In the genomic region with DNA sequence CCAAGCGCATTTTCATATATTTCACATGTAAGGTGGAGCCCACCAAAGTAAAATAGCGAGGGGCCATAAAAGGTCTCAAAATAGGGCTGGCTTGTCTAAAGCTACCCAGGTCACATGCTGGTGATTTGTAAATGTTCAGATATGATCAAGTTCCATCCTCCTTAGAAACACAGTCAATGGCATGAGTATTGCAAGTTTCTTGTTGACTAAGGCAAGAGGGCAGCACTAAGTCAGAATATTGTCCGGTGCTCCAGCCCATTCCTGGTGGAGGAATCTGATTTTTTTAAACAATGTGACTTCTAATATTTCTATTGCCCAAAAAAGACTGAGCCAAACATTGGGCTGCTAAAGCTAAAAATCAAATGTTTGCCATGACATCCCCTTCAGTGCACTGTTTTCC, we compare ENCODE assay signal across 21 cellular contexts.
A peak's percentile ranks its signal among the peaks of the same experiment; 100 is the strongest.
DNase-seq lines count a peak whose midpoint lies in the region; ATAC-seq and TF ChIP-seq lines count a peak whose summit lies in the region.
"Had no signal": no experiment of that assay in that cellular context is flagged by ENCODE, and none has a peak within 500 bp of the region (broad histone marks: within the 10 kb centered on the region; RNA-seq: fewer than 3 reads in every experiment).

No MANE protein-coding gene starts in this region.

- BruUV-seq in PC-3 (replicated peaks; lab: Mats Ljungman, UMichigan) = no TSS peak

- H2AFZ ChIP-seq in PC-3 (ENCODE audit: low read length) = no peak overlapping the region

- CTCF ChIA-PET in PC-3 (lab: Charles Lee) = no interaction called here

- H3K9ac ChIP-seq in PC-3 (ENCODE audit: low read length) = no peak overlapping the region
- H3K9ac ChIP-seq: BLaER1 had no signal

- peaks cover 51% of the 10 kb centered on the region for H3K36me3 Mint-ChIP-seq in nephron progenitor cell (ENCODE audit: low read depth)
- H3K36me3 Mint-ChIP-seq: CD14-positive monocyte; CD4-positive, alpha-beta memory T cell; CD4-positive, CD25-positive, alpha-beta regulatory T cell; CD8-positive, alpha-beta memory T cell had no signal

- DNase-seq in DMS53 (lab: John Stamatoyannopoulos, UW) = peak; percentile 33
- no peak for DNase-seq in DMS53 treated with DMSO at 0.1 percent for 48 hours (lab: John Stamatoyannopoulos, UW; ENCODE audit: unreplicated experiment)
- DNase-seq in PC-3 = no peak
- no peak for DNase-seq in nephron progenitor cell
- no peak for DNase-seq in T-helper 2 cell
- DNase-seq in NCI-H2171 treated with DMSO at 0.1 percent for 48 hours (lab: John Stamatoyannopoulos, UW) = no peak
- DNase-seq: 8988T; ACHN; BE2C; C1 segment of cervical spinal cord; Calu3; CD4-positive, alpha-beta memory T cell; CD4-positive, CD25-positive, alpha-beta regulatory T cell; CD8-positive, alpha-beta memory T cell; COR-L47; DMS79 treated with DMSO at 0.1 percent for 48 hours; GF-D8 had no signal

- POLR2A ChIA-PET in PC-3 (lab: Charles Lee; ENCODE audit: unreplicated experiment) = no interaction called here

- no peaks in the 10 kb centered on the region for H3K79me2 ChIP-seq in PC-3 (ENCODE audit: low read length)

- H3K27me3 Mint-ChIP-seq in nephron progenitor cell (ENCODE audit: low read depth, poor library complexity) = no peaks in the 10 kb centered on the region
- H3K27me3 Mint-ChIP-seq: CD4-positive, alpha-beta memory T cell; CD4-positive, CD25-positive, alpha-beta regulatory T cell had no signal

- H3K4me3 ChIP-seq in PC-3 (ENCODE audit: low read length) = no peak overlapping the region
- H3K4me3 ChIP-seq: BLaER1 had no signal

- no peaks in the 10 kb centered on the region for H3F3A ChIP-seq in PC-3 (ENCODE audit: low read length, unreplicated experiment)

- peak overlapping the region; percentile 39 for H3K27ac Mint-ChIP-seq in nephron progenitor cell
- H3K27ac Mint-ChIP-seq: CD14-positive monocyte; CD4-positive, alpha-beta memory T cell; CD4-positive, CD25-positive, alpha-beta regulatory T cell; CD8-positive, alpha-beta memory T cell had no signal

- no peak for ATAC-seq in PC-3
- ATAC-seq in HG02623 (IDR thresholded peaks at IDR 0.05; ENCODE audit: unreplicated experiment) = no peak

- no peaks in the 10 kb centered on the region for H3K4me1 Mint-ChIP-seq in nephron progenitor cell
- H3K4me1 Mint-ChIP-seq: CD14-positive monocyte; CD4-positive, alpha-beta memory T cell; CD4-positive, CD25-positive, alpha-beta regulatory T cell; CD8-positive, alpha-beta memory T cell had no signal

- H3K27me3 ChIP-seq in PC-3 (ENCODE audit: low read length) = peaks cover 60% of the 10 kb centered on the region
- H3K27me3 ChIP-seq: BE2C, BLaER1 had no signal

- no peaks in the 10 kb centered on the region for H3K4me1 ChIP-seq in PC-3 (ENCODE audit: insufficient read depth, low read length)
- H3K4me1 ChIP-seq: BE2C, BLaER1 had no signal

- TF ChIP-seq CTCF in PC-3 (conservative IDR thresholded peaks at IDR 0.05; ENCODE audit: low read depth, low read length) = peak; percentile 39; the same call in 1 of the 2 replicates
- TF ChIP-seq CTCF in VCaP (conservative IDR thresholded peaks at IDR 0.05) = peak; percentile 54
- TF ChIP-seq CTCF in nephron progenitor cell (IDR thresholded peaks at IDR 0.05) = no peak

- no peak overlapping the region for H3K27ac ChIP-seq in PC-3 (ENCODE audit: low read length)
- H3K27ac ChIP-seq in VCaP = no peak overlapping the region
- H3K27ac ChIP-seq: BLaER1 had no signal

- H4K20me1 ChIP-seq in PC-3 (ENCODE audit: low read length) = no peaks in the 10 kb centered on the region
- H4K20me1 ChIP-seq: BLaER1 had no signal

- no peaks in the 10 kb centered on the region for H3K9me2 ChIP-seq in PC-3 (replicated peaks; ENCODE audit: low read length)

- no peak overlapping the region for H3K4me2 ChIP-seq in PC-3 (ENCODE audit: low read length)
- H3K4me2 ChIP-seq: BLaER1 had no signal

- H3K9me3 ChIP-seq in PC-3 (ENCODE audit: low read length) = no peaks in the 10 kb centered on the region
- H3K9me3 ChIP-seq: BE2C, BLaER1 had no signal

- no peaks in the 10 kb centered on the region for H3K36me3 ChIP-seq in PC-3 (ENCODE audit: low read depth, low read length)
- H3K36me3 ChIP-seq: BE2C, BLaER1 had no signal

- intact Hi-C loops in PC-3 (cut with micrococcal nuclease) = no loop called here

- no peak overlapping the region for H3K4me3 Mint-ChIP-seq in nephron progenitor cell
- H3K4me3 Mint-ChIP-seq: CD14-positive monocyte; CD4-positive, alpha-beta memory T cell; CD4-positive, CD25-positive, alpha-beta regulatory T cell; CD8-positive, alpha-beta memory T cell had no signal

- H3K9me3 Mint-ChIP-seq in nephron progenitor cell = no peaks in the 10 kb centered on the region
